29 cellular contexts compared by ENCODE assay signal in genomic region chrX:131544218-131544617, GRCh38. TPM values are rescaled to one million over a fixed set of nuclear protein-coding genes. Genes with fewer than 3 reads are reported as not detected.
"Had no signal": no experiment of that assay in that cellular context is flagged by ENCODE, and none has a peak within 500 bp of the region (broad histone marks: within the 10 kb centered on the region; RNA-seq: fewer than 3 reads in every experiment).

No MANE protein-coding gene starts in this region.

- ATAC-seq: activated naive CD4-positive, alpha-beta T cell treated with anti-CD3 and anti-CD28 coated beads, Interleukin-2, amount 50 U/mL, for 72 hours; activated naive CD8-positive, alpha-beta T cell treated with anti-CD3 and anti-CD28 coated beads, Interleukin-2, amount 50 U/mL, for 24 hours; activated T-cell treated with anti-CD3 and anti-CD28 coated beads, Interleukin-2, amount 50 U/mL, for 4 hours; Panc1; Right ventricle myocardium inferior had no signal

- H3K36me3 ChIP-seq: MG63 had no signal

- H3K4me1 Mint-ChIP-seq: activated B cell treated with CpG ODN at 0.5 μM for 24 hours; activated CD4-positive, alpha-beta T cell treated with anti-CD3 and anti-CD28 coated beads, Interleukin-2, amount 10 ng/mL, durations not matched to agents 7 days and 5 days; activated naive CD8-positive, alpha-beta T cell treated with anti-CD3 and anti-CD28 coated beads, Interleukin-2, amount 50 U/mL, for 24 hours; brain; central memory CD8-positive, alpha-beta T cell had no signal

- H3K27me3 Mint-ChIP-seq: activated B cell treated with CpG ODN at 0.5 μM for 24 hours; activated CD4-positive, alpha-beta memory T cell treated with anti-CD3 and anti-CD28 coated beads for 36 hours; activated CD4-positive, alpha-beta T cell treated with anti-CD3 and anti-CD28 coated beads, Interleukin-2, amount 10 ng/mL, durations not matched to agents 7 days and 5 days; brain; central memory CD8-positive, alpha-beta T cell had no signal

- DNase-seq: activated B cell treated with CpG ODN at 0.5 μM for 24 hours; activated CD4-positive, alpha-beta memory T cell treated with anti-CD3 and anti-CD28 coated beads for 36 hours; activated CD4-positive, alpha-beta T cell treated with anti-CD3 and anti-CD28 coated beads, Interleukin-2, amount 10 ng/mL, durations not matched to agents 7 days and 5 days; activated CD8-positive, alpha-beta memory T cell treated with anti-CD3 and anti-CD28 coated beads for 24 hours; activated effector memory CD4-positive, alpha-beta T cell treated with anti-CD3 and anti-CD28 coated beads, Interleukin-2, amount 50 U/mL, for 16 hours; activated naive CD4-positive, alpha-beta T cell treated with Interleukin-2 at 50 U/mL for 16 hours; activated naive CD8-positive, alpha-beta T cell treated with anti-CD3 and anti-CD28 coated beads, Interleukin-2, amount 50 U/mL, for 24 hours; activated T-cell treated with anti-CD3 and anti-CD28 coated beads, Interleukin-2, amount 50 U/mL, for 4 hours; amniotic stem cell; MG63; MV-4-11; NCI-H1092 treated with DMSO at 0.1 percent for 48 hours; NCI-H1417 treated with DMSO at 0.1 percent for 48 hours; NCI-H1694; NCI-H2029; NCI-H2227 treated with DMSO at 0.1 percent for 48 hours; NCI-H446 treated with DMSO at 0.1 percent for 48 hours; NCI-H526 treated with DMSO at 0.1 percent for 48 hours; NCI-H82; OCI-M1; RPMI8226 had no signal

- H3K4me3 ChIP-seq: MG63 had no signal

- H3K27ac Mint-ChIP-seq: activated B cell treated with CpG ODN at 0.5 μM for 24 hours; activated CD4-positive, alpha-beta memory T cell treated with anti-CD3 and anti-CD28 coated beads for 36 hours; activated CD4-positive, alpha-beta T cell treated with anti-CD3 and anti-CD28 coated beads, Interleukin-2, amount 10 ng/mL, durations not matched to agents 7 days and 5 days; activated naive CD4-positive, alpha-beta T cell treated with anti-CD3 and anti-CD28 coated beads, Interleukin-2, amount 50 U/mL, for 72 hours; activated naive CD8-positive, alpha-beta T cell treated with anti-CD3 and anti-CD28 coated beads, Interleukin-2, amount 50 U/mL, for 24 hours; brain; T-helper 1 cell treated with Interleukin-12 subunit alpha and Interleukin-12 subunit beta and Interleukin-4 antibody, amounts not matched to agents 30 μg/mL and 1 μg/mL, for 36 hours had no signal

- H3K9ac ChIP-seq: KMS-11 had no signal

- H3K36me3 Mint-ChIP-seq: activated CD4-positive, alpha-beta memory T cell treated with anti-CD3 and anti-CD28 coated beads for 36 hours; activated naive CD4-positive, alpha-beta T cell treated with anti-CD3 and anti-CD28 coated beads, Interleukin-2, amount 50 U/mL, for 72 hours had no signal

- H3K27ac ChIP-seq: KMS-11 had no signal

- H3K27me3 ChIP-seq: MG63 had no signal

- H3K4me2 ChIP-seq: KMS-11 had no signal

- H3K9me3 Mint-ChIP-seq: activated CD4-positive, alpha-beta memory T cell treated with anti-CD3 and anti-CD28 coated beads for 36 hours; activated CD4-positive, alpha-beta T cell treated with anti-CD3 and anti-CD28 coated beads, Interleukin-2, amount 10 ng/mL, durations not matched to agents 7 days and 5 days; activated naive CD4-positive, alpha-beta T cell treated with anti-CD3 and anti-CD28 coated beads, Interleukin-2, amount 50 U/mL, for 72 hours; activated naive CD8-positive, alpha-beta T cell treated with anti-CD3 and anti-CD28 coated beads, Interleukin-2, amount 50 U/mL, for 24 hours; activated T-cell treated with anti-CD3 and anti-CD28 coated beads, Interleukin-2, amount 50 U/mL, for 4 hours; brain; central memory CD8-positive, alpha-beta T cell; T-helper 1 cell treated with Interleukin-12 subunit alpha and Interleukin-12 subunit beta and Interleukin-4 antibody, amounts not matched to agents 30 μg/mL and 1 μg/mL, for 36 hours had no signal

- H3K9me3 ChIP-seq: MG63 had no signal

- H3K4me3 Mint-ChIP-seq: activated B cell treated with CpG ODN at 0.5 μM for 24 hours; activated CD4-positive, alpha-beta memory T cell treated with anti-CD3 and anti-CD28 coated beads for 36 hours; activated CD4-positive, alpha-beta T cell treated with anti-CD3 and anti-CD28 coated beads, Interleukin-2, amount 10 ng/mL, durations not matched to agents 7 days and 5 days; activated naive CD8-positive, alpha-beta T cell treated with anti-CD3 and anti-CD28 coated beads, Interleukin-2, amount 50 U/mL, for 24 hours; activated T-cell treated with anti-CD3 and anti-CD28 coated beads, Interleukin-2, amount 50 U/mL, for 4 hours; brain; central memory CD8-positive, alpha-beta T cell; T-helper 1 cell treated with Interleukin-12 subunit alpha and Interleukin-12 subunit beta and Interleukin-4 antibody, amounts not matched to agents 30 μg/mL and 1 μg/mL, for 36 hours had no signal

RNA-seq across cellular contexts. Expression of gene OR13H1, which starts 0.3 kb away (rescaled TPM):
- total RNA-seq: activated B cell treated with CpG ODN at 0.5 μM for 24 hours; activated CD4-positive, alpha-beta memory T cell treated with anti-CD3 and anti-CD28 coated beads for 36 hours; activated CD4-positive, alpha-beta T cell treated with anti-CD3 and anti-CD28 coated beads, Interleukin-2, amount 10 ng/mL, durations not matched to agents 7 days and 5 days; activated naive CD4-positive, alpha-beta T cell treated with anti-CD3 and anti-CD28 coated beads, Interleukin-2, amount 50 U/mL, for 72 hours; activated T-cell treated with anti-CD3 and anti-CD28 coated beads, Interleukin-2, amount 50 U/mL, for 4 hours; astrocyte; Right ventricle myocardium inferior had no signal
